ENCODE assay signal across 25 cellular contexts in genomic region chr10:24898501-24898900, GRCh38. TPM values are rescaled to one million over a fixed set of nuclear protein-coding genes. Genes with fewer than 3 reads are reported as not detected.
A peak's percentile ranks its signal among the peaks of the same experiment; 100 is the strongest.
DNase-seq lines count a peak whose midpoint lies in the region; ATAC-seq, FAIRE-seq and TF ChIP-seq lines count a peak whose summit lies in the region.
"Had no signal": no experiment of that assay in that cellular context is flagged by ENCODE, and none has a peak within 500 bp of the region (broad histone marks: within the 10 kb centered on the region; RNA-seq: fewer than 3 reads in every experiment).

No MANE protein-coding gene starts in this region.

- POLR2A ChIA-PET in K562 (lab: Yijun Ruan, JAX): no interaction called here

- peaks cover 41% of the 10 kb centered on the region for H3K4me1 Mint-ChIP-seq in stimulated activated memory B cell treated with anti-CD40 and anti-IgM and Interleukin-4, amounts not matched to agents 10 μg/mL and 1 μg/mL and 100 μg/mL, for 72 hours

- H3K4me3 ChIP-seq in K562 (no peak overlapping the region), prostate gland (no peak overlapping the region)
- H3K4me3 ChIP-seq: MG63, PC-9 had no signal

- no peak overlapping the region for H3K9ac ChIP-seq in K562 (ENCODE audit: insufficient read depth in 1 of 2, low read depth in 2 of 2, low read length in 2 of 2)

- H3K9me3 ChIP-seq in K562 (replicated peaks; ENCODE audit: control insufficient read depth, insufficient read depth, low read depth, low read length): no peaks in the 10 kb centered on the region
- H3K9me3 ChIP-seq in prostate gland: no peaks in the 10 kb centered on the region
- H3K9me3 ChIP-seq: MG63 had no signal

- H3K9me1 ChIP-seq in K562 (ENCODE audit: control insufficient read depth, insufficient read depth, low read length): no peaks in the 10 kb centered on the region

- no peaks in the 10 kb centered on the region for H3K27me3 Mint-ChIP-seq in stimulated activated memory B cell treated with anti-CD40 and anti-IgM and Interleukin-4, amounts not matched to agents 10 μg/mL and 1 μg/mL and 100 μg/mL, for 72 hours
- H3K27me3 Mint-ChIP-seq: B cell, T-cell had no signal

- TF ChIP-seq POLR2A in K562 (conservative IDR thresholded peaks at IDR 0.05) (no peak), prostate gland (IDR thresholded peaks at IDR 0.05) (no peak)

- H3K27ac Mint-ChIP-seq in stimulated activated memory B cell treated with anti-CD40 and anti-IgM and Interleukin-4, amounts not matched to agents 10 μg/mL and 1 μg/mL and 100 μg/mL, for 72 hours: peak overlapping the region; percentile 13
- H3K27ac Mint-ChIP-seq: B cell; CD8-positive, alpha-beta T cell had no signal

- no peak overlapping the region for H3K4me3 Mint-ChIP-seq in stimulated activated memory B cell treated with anti-CD40 and anti-IgM and Interleukin-4, amounts not matched to agents 10 μg/mL and 1 μg/mL and 100 μg/mL, for 72 hours
- H3K4me3 Mint-ChIP-seq: B cell; CD8-positive, alpha-beta T cell; T-cell had no signal

- H2AFZ ChIP-seq in K562 (ENCODE audit: low read depth, low read length): peak overlapping the region; percentile 59; the same call in 1 of the 2 replicates
- H2AFZ ChIP-seq: PC-9 had no signal

- intact Hi-C loops in K562 (cut with micrococcal nuclease) (no loop called here), prostate gland (cut with DNase I) (no loop called here)

- H3K36me3 Mint-ChIP-seq in stimulated activated memory B cell treated with anti-CD40 and anti-IgM and Interleukin-4, amounts not matched to agents 10 μg/mL and 1 μg/mL and 100 μg/mL, for 72 hours: no peaks in the 10 kb centered on the region
- H3K36me3 Mint-ChIP-seq: CD8-positive, alpha-beta T cell; T-cell had no signal

- H3K36me3 ChIP-seq in K562 (ENCODE audit: control insufficient read depth, insufficient read depth, low read length) (no peaks in the 10 kb centered on the region), prostate gland (no peaks in the 10 kb centered on the region)
- H3K36me3 ChIP-seq: MG63 had no signal

- TF ChIP-seq CTCF in K562 (IDR thresholded peaks at IDR 0.05 in 2 of 3, conservative IDR thresholded peaks at IDR 0.05 in 1 of 3; ENCODE audit: insufficient read depth in 2 of 3, low read depth in 1 of 3, low read length in 3 of 3) (no peak), prostate gland (IDR thresholded peaks at IDR 0.05) (no peak)

- no peak for TF ChIP-seq RAD21 in K562 (CRISPR knock-in tag; conservative IDR thresholded peaks at IDR 0.05 in 1 of 2, IDR thresholded peaks at IDR 0.05 in 1 of 2)

- 56% methylated on average over 1 of the region's 2 CpGs for WGBS in K562 (ENCODE audit: insufficient coverage, low coverage, missing lambda C conversion rate)
- 100% methylated on average over 2 of the region's 2 CpGs for WGBS in prostate gland

- no peak overlapping the region for H3K4me2 ChIP-seq in K562 (ENCODE audit: insufficient read depth, low read length)

- FAIRE-seq in RCC 7860 (lab: Jason Lieb, UNC) (no peak), K562 (lab: Jason Lieb, UNC) (no peak)
- FAIRE-seq: G401.6, H1 had no signal

- no peaks in the 10 kb centered on the region for H3K27me3 ChIP-seq in K562 (ENCODE audit: control insufficient read depth in 2 of 2, insufficient read depth in 2 of 2, low read length in 2 of 2)
- no peaks in the 10 kb centered on the region for H3K27me3 ChIP-seq in prostate gland (replicated peaks; ENCODE audit: insufficient read depth)
- H3K27me3 ChIP-seq: MG63 had no signal

- no TSS peak for BruUV-seq in K562 (replicated peaks; lab: Mats Ljungman, UMichigan)

- H3K27ac ChIP-seq in K562 (ENCODE audit: extremely low read depth, low read depth, low read length): peak overlapping the region; percentile 43; the same call in 2 of the 3 replicates
- no peak overlapping the region for H3K27ac ChIP-seq in prostate gland
- H3K27ac ChIP-seq: C4-2B, PC-9, RWPE1 had no signal

- H4K20me1 ChIP-seq in K562 (replicated peaks; ENCODE audit: control insufficient read depth, insufficient read depth, low read length): no peaks in the 10 kb centered on the region

- H3K79me2 ChIP-seq in K562 (ENCODE audit: control insufficient read depth, insufficient read depth, low read length): no peaks in the 10 kb centered on the region

- DNase-seq in ELR (ENCODE audit: low read depth) (peak; percentile 62), RCC 7860 (ENCODE audit: low spot score) (peak; percentile 62), K562 (ENCODE audit: extremely low read depth in 1 of 4, low spot score in 3 of 4) (no peak), prostate gland (ENCODE audit: low spot score) (no peak), NCI-H446 treated with DMSO at 0.1 percent for 48 hours (lab: John Stamatoyannopoulos, UW) (no peak)
- DNase-seq: CD8-positive, alpha-beta T cell; DMS153; DND-41; MG63; NCI-H1105 treated with DMSO at 0.1 percent for 48 hours; NCI-H146; NCI-H1930; NCI-H2107; NCI-H526 treated with DMSO at 0.1 percent for 48 hours; PC-9; SHP77; T-cell had no signal

- TF ChIP-seq EP300 in K562 (IDR thresholded peaks at IDR 0.05; ENCODE audit: low read length): no peak

- in situ Hi-C loops in K562 (cut with MboI): no loop called here

- H3K9me3 Mint-ChIP-seq in stimulated activated memory B cell treated with anti-CD40 and anti-IgM and Interleukin-4, amounts not matched to agents 10 μg/mL and 1 μg/mL and 100 μg/mL, for 72 hours: no peaks in the 10 kb centered on the region
- H3K9me3 Mint-ChIP-seq: CD8-positive, alpha-beta T cell; T-cell had no signal

- H3K4me1 ChIP-seq in K562 (replicated peaks in 1 of 2; ENCODE audit: control insufficient read depth in 2 of 2, insufficient read depth in 2 of 2, low read length in 2 of 2): peaks cover 17 to 62% of the 10 kb centered on the region in 2 experiments
- H3K4me1 ChIP-seq in prostate gland (replicated peaks): no peaks in the 10 kb centered on the region

- CTCF ChIA-PET in K562 (lab: Yijun Ruan, JAX; ENCODE audit: low intra/inter-chr PET ratio): no interaction called here

- ATAC-seq in K562 (no peak), GM21381 (IDR thresholded peaks at IDR 0.05; ENCODE audit: unreplicated experiment) (no peak)
- ATAC-seq in stimulated activated memory B cell treated with anti-CD40 and anti-IgM and Interleukin-4, amounts not matched to agents 10 μg/mL and 1 μg/mL and 100 μg/mL, for 72 hours: no peak
- ATAC-seq: CD8-positive, alpha-beta T cell; HCT116; T-cell had no signal

TF ChIP-seq in K562, 482 proteins besides CTCF, POLR2A, EP300 and RAD21:
- TF ChIP-seq E2F4 (CRISPR knock-in tag; IDR thresholded peaks at IDR 0.05; ENCODE audit: low read depth) (no peak), ZNF592 (IDR thresholded peaks at IDR 0.05) (peak; percentile 54; the same call in 1 of the 2 replicates)

RNA-seq across cellular contexts. Expression of gene PRTFDC1, which starts 53.9 kb away (rescaled TPM):
- total RNA-seq in K562 (2011; cell fraction: chromatin; rRNA removed; ENCODE audit: low replicate concordance): 3.9 and 7.0 TPM in 2 replicates
- total RNA-seq in K562 (2011; cell fraction: nucleolus; rRNA removed): 2.5 and 3.3 TPM in 2 replicates
- 3.3 and 4.6 TPM in 2 replicates for total RNA-seq in K562 (2011; cell fraction: nucleoplasm; rRNA removed)
- total RNA-seq in K562 (2014; rRNA removed) (6.0 and 7.0 TPM in 2 replicates), K562 (2014; rRNA removed; fragmentation: Illumina TruSeq; extraction: Trizol) (10.0 and 14.4 TPM in 2 replicates), K562 (2015; rRNA removed; fragmentation: Illumina TruSeq; extraction: Trizol) (9.4 and 9.5 TPM in 2 replicates), K562 (2021) (7.5 and 8.0 TPM in 2 replicates), prostate gland (1 to 10 TPM in 1 of 2 donors, under 1 TPM in 1; 0.80 to 2.0 TPM)
- polyA plus RNA-seq in K562 (2011; rRNA removed) (17.4 and 27.6 TPM in 2 replicates), K562 (2014; fragmentation: Illumina TruSeq; extraction: Trizol) (10.7 and 12.5 TPM in 2 replicates), K562 (2014; fragmentation: Nextera tagmentation; extraction: Ambion mirVana) (10 to 100 TPM; 19.0 to 19.7 TPM), K562 (2014; rRNA removed) (9.1 TPM in 2 replicates)
- 6.6 and 11.7 TPM in 2 replicates for polyA plus RNA-seq in K562 (2011; cell fraction: cytosol; rRNA removed)
- polyA plus RNA-seq in K562 (2011; cell fraction: nucleus; rRNA removed): 7.0 and 9.7 TPM in 2 replicates
- polyA plus RNA-seq in K562 (2012): 12.9 and 14.9 TPM in 2 replicates
- polyA minus RNA-seq in K562 (2011; rRNA and poly(A)+ RNA removed): 24.3 and 33.2 TPM in 2 replicates
- 1.8 and 8.7 TPM in 2 replicates for polyA minus RNA-seq in K562 (2011; cell fraction: cytosol; rRNA and poly(A)+ RNA removed)
- 4.0 and 7.3 TPM in 2 replicates for polyA minus RNA-seq in K562 (2011; cell fraction: nucleus; rRNA and poly(A)+ RNA removed)
- total RNA-seq: B cell had no signal

Comparison
In these comparisons a context has a peak if more than half of its experiments do, and no peak if none do; other contexts are left out.
1. DNase-seq: peak in ELR (single experiment) and RCC 7860 (single experiment); none in K562 (0 of 4), prostate gland (single experiment) and NCI-H446 treated with DMSO at 0.1 percent for 48 hours (single experiment).